Comparison of ENCODE assay signal across 18 cellular contexts in the genomic region with DNA sequence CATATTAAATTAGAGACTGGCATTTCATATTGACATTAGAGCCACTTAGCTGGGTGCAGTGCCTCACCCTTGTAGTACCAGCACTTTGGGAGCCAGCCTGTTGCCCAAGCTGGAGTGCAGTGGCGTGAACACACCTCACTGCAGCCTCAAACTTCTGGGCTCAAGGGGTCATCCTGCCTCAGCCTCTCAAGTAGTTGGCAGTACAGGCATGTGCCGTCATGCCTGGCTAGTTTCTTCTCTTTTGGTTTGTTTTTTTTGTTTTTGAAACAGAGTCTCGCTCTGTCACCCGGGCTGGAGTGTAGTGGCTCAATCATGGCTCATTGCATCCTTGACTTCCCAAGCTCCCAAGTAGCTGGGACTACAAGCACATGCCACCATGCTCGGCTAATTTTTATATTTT. TPM values are rescaled to one million over a fixed set of nuclear protein-coding genes. Genes with fewer than 3 reads are reported as not detected.
DNase-seq lines count a peak whose midpoint lies in the region; ATAC-seq and TF ChIP-seq lines count a peak whose summit lies in the region.
"Had no signal": no experiment of that assay in that cellular context is flagged by ENCODE, and none has a peak within 500 bp of the region (broad histone marks: within the 10 kb centered on the region; RNA-seq: fewer than 3 reads in every experiment).

No MANE protein-coding gene starts in this region.

- peak overlapping the region in 7 of 11 experiments; percentile 1 to 55 (median 29); a peak in 11 of 22 replicates for H3K4me2 ChIP-seq in BLaER1 treated with 17β-estradiol and CSF1 and Interleukin-3, amounts not matched to agents 10 nM and 100 nM
- H3K4me2 ChIP-seq in DOHH2 (ENCODE audit: low read length), result 0 out of 2 replicates have a peak overlapping the region, but pooled peaks have one; percentile 1
- H3K4me2 ChIP-seq: KMS-11 had no signal

- no peak overlapping the region for H3K4me3 ChIP-seq in BLaER1 treated with 17β-estradiol and CSF1 and Interleukin-3, amounts not matched to agents 10 nM and 100 nM
- H3K4me3 ChIP-seq in DOHH2 (ENCODE audit: low read length) (no peak overlapping the region), left lung (no peak overlapping the region)

- H3F3A ChIP-seq in DOHH2 (ENCODE audit: control insufficient read depth, insufficient read depth), result peaks cover 12% of the 10 kb centered on the region; the same call in 1 of the 2 replicates

- ATAC-seq in left lung, result peak; percentile 81
- ATAC-seq in GM18873 (IDR thresholded peaks at IDR 0.05; ENCODE audit: low FRiP score, unreplicated experiment), result no peak
- ATAC-seq in activated T-cell treated with anti-CD3 and anti-CD28 coated beads, Interleukin-2, amount 50 U/mL, for 72 hours (replicated peaks in 1 of 2), result no peak
- no peak for ATAC-seq in activated naive CD8-positive, alpha-beta T cell treated with anti-CD3 and anti-CD28 coated beads, Interleukin-2, amount 50 U/mL, for 24 hours
- ATAC-seq in left lobe of liver, result no peak
- ATAC-seq: HCT116, PC-3 had no signal

- TF ChIP-seq CTCF in DOHH2 (IDR thresholded peaks at IDR 0.05; ENCODE audit: low read depth, low read length, poor library complexity, severe bottlenecking) (no peak), left lung (IDR thresholded peaks at IDR 0.05) (no peak)

- no peak overlapping the region for H3K4me3 Mint-ChIP-seq in activated T-cell treated with anti-CD3 and anti-CD28 coated beads, Interleukin-2, amount 50 U/mL, for 72 hours
- H3K4me3 Mint-ChIP-seq in activated naive CD8-positive, alpha-beta T cell treated with anti-CD3 and anti-CD28 coated beads, Interleukin-2, amount 50 U/mL, for 24 hours, result no peak overlapping the region
- H3K4me3 Mint-ChIP-seq: CD4-positive, alpha-beta T cell had no signal

- peaks cover 93% of the 10 kb centered on the region for H3K79me2 ChIP-seq in DOHH2 (ENCODE audit: control insufficient read depth, low read length)

- H3K27ac Mint-ChIP-seq in activated T-cell treated with anti-CD3 and anti-CD28 coated beads, Interleukin-2, amount 50 U/mL, for 72 hours, result no peak overlapping the region
- H3K27ac Mint-ChIP-seq in activated naive CD8-positive, alpha-beta T cell treated with anti-CD3 and anti-CD28 coated beads, Interleukin-2, amount 50 U/mL, for 24 hours, result no peak overlapping the region
- H3K27ac Mint-ChIP-seq: CD4-positive, alpha-beta T cell had no signal

- no peaks in the 10 kb centered on the region for H3K36me3 Mint-ChIP-seq in activated T-cell treated with anti-CD3 and anti-CD28 coated beads, Interleukin-2, amount 50 U/mL, for 72 hours (ENCODE audit: insufficient read depth in 2 of 2)
- H3K36me3 Mint-ChIP-seq in activated naive CD8-positive, alpha-beta T cell treated with anti-CD3 and anti-CD28 coated beads, Interleukin-2, amount 50 U/mL, for 24 hours (ENCODE audit: low read depth), result no peaks in the 10 kb centered on the region

- H3K36me3 ChIP-seq in BLaER1 treated with 17β-estradiol and CSF1 and Interleukin-3, amounts not matched to agents 10 nM and 100 nM, result no peaks in the 10 kb centered on the region
- H3K36me3 ChIP-seq in DOHH2 (ENCODE audit: control insufficient read depth, low read length), result peaks cover 41% of the 10 kb centered on the region
- H3K36me3 ChIP-seq in left lung, result no peaks in the 10 kb centered on the region

- H3K4me1 ChIP-seq in BLaER1 treated with 17β-estradiol and CSF1 and Interleukin-3, amounts not matched to agents 10 nM and 100 nM, result peaks cover 0 to 7% (median 6%) of the 10 kb centered on the region in 10 experiments; a peak in 11 of 20 replicates
- H3K4me1 ChIP-seq in DOHH2 (ENCODE audit: control insufficient read depth, low read length), result peaks cover 49% of the 10 kb centered on the region
- H3K4me1 ChIP-seq in left lung, result no peaks in the 10 kb centered on the region

- no peak overlapping the region for H3K9ac ChIP-seq in BLaER1 treated with 17β-estradiol and CSF1 and Interleukin-3, amounts not matched to agents 10 nM and 100 nM
- H3K9ac ChIP-seq: KMS-11 had no signal

- no peaks in the 10 kb centered on the region for H3K27me3 ChIP-seq in BLaER1 treated with 17β-estradiol and CSF1 and Interleukin-3, amounts not matched to agents 10 nM and 100 nM
- H3K27me3 ChIP-seq in DOHH2 (ENCODE audit: control insufficient read depth, low read length), result no peaks in the 10 kb centered on the region
- peaks cover 4 to 48% of the 10 kb centered on the region in 2 donors for H3K27me3 ChIP-seq in left lung

- intact Hi-C loops in left lung (cut with DNase I), result no loop called here

- DNase-seq in NCI-H510A treated with DMSO at 0.1 percent for 48 hours (lab: John Stamatoyannopoulos, UW) (peak; percentile 76), left lung (peak in 1 of 2 donors; percentile 46), left lobe of liver (ENCODE audit: low spot score) (no peak)
- no peak for DNase-seq in activated T-cell treated with anti-CD3 and anti-CD28 coated beads, Interleukin-2, amount 50 U/mL, for 72 hours
- no peak for DNase-seq in activated naive CD8-positive, alpha-beta T cell treated with anti-CD3 and anti-CD28 coated beads, Interleukin-2, amount 50 U/mL, for 24 hours
- DNase-seq: AML-193; CD4-positive, alpha-beta T cell; NCI-H1092 treated with DMSO at 0.1 percent for 48 hours; NCI-H1694; NCI-H526; PC-3; T-helper 1 cell had no signal

- H3K27me3 Mint-ChIP-seq in activated T-cell treated with anti-CD3 and anti-CD28 coated beads, Interleukin-2, amount 50 U/mL, for 72 hours (ENCODE audit: low read depth), result peaks cover 20% of the 10 kb centered on the region
- H3K27me3 Mint-ChIP-seq in activated naive CD8-positive, alpha-beta T cell treated with anti-CD3 and anti-CD28 coated beads, Interleukin-2, amount 50 U/mL, for 24 hours, result peaks cover 26% of the 10 kb centered on the region

- H3K9me3 ChIP-seq in BLaER1 treated with 17β-estradiol and CSF1 and Interleukin-3, amounts not matched to agents 10 nM and 100 nM (replicated peaks in 1 of 11), result no peaks in the 10 kb centered on the region
- no peaks in the 10 kb centered on the region for H3K9me3 ChIP-seq in DOHH2 (ENCODE audit: control insufficient read depth, insufficient read depth, low read length)
- H3K9me3 ChIP-seq in left lung, result no peaks in the 10 kb centered on the region

- no peaks in the 10 kb centered on the region for H3K9me2 ChIP-seq in DOHH2 (replicated peaks; ENCODE audit: control insufficient read depth, low read length)

- no peak overlapping the region for H3K27ac ChIP-seq in BLaER1 treated with 17β-estradiol and CSF1 and Interleukin-3, amounts not matched to agents 10 nM and 100 nM
- H3K27ac ChIP-seq in DOHH2 (ENCODE audit: low read depth, low read length) (no peak overlapping the region), left lung (no peak overlapping the region)
- H3K27ac ChIP-seq: HL-60, KMS-11 had no signal

- H4K20me1 ChIP-seq in BLaER1 treated with 17β-estradiol and CSF1 and Interleukin-3, amounts not matched to agents 10 nM and 100 nM, result no peaks in the 10 kb centered on the region
- no peaks in the 10 kb centered on the region for H4K20me1 ChIP-seq in DOHH2 (ENCODE audit: control insufficient read depth, insufficient read depth, low read depth, low read length)

- H3K4me1 Mint-ChIP-seq in activated T-cell treated with anti-CD3 and anti-CD28 coated beads, Interleukin-2, amount 50 U/mL, for 72 hours (ENCODE audit: low read depth), result no peaks in the 10 kb centered on the region
- H3K4me1 Mint-ChIP-seq in activated naive CD8-positive, alpha-beta T cell treated with anti-CD3 and anti-CD28 coated beads, Interleukin-2, amount 50 U/mL, for 24 hours, result no peaks in the 10 kb centered on the region

- H3K9me3 Mint-ChIP-seq in activated T-cell treated with anti-CD3 and anti-CD28 coated beads, Interleukin-2, amount 50 U/mL, for 72 hours, result no peaks in the 10 kb centered on the region
- no peaks in the 10 kb centered on the region for H3K9me3 Mint-ChIP-seq in activated naive CD8-positive, alpha-beta T cell treated with anti-CD3 and anti-CD28 coated beads, Interleukin-2, amount 50 U/mL, for 24 hours
- H3K9me3 Mint-ChIP-seq: CD4-positive, alpha-beta T cell had no signal

RNA-seq across cellular contexts. Expression of gene PPM1E, which starts 8.7 kb away (rescaled TPM):
- under 1 TPM; 0.21 to 0.23 TPM for total RNA-seq in left lung
- total RNA-seq in activated T-cell treated with anti-CD3 and anti-CD28 coated beads, Interleukin-2, amount 50 U/mL, for 72 hours, result under 1 TPM; 0.07 to 0.12 TPM
- total RNA-seq in left lobe of liver, result 0.83 TPM
- total RNA-seq: CD4-positive, alpha-beta T cell; PC-3 had no signal
